In the genomic region with DNA sequence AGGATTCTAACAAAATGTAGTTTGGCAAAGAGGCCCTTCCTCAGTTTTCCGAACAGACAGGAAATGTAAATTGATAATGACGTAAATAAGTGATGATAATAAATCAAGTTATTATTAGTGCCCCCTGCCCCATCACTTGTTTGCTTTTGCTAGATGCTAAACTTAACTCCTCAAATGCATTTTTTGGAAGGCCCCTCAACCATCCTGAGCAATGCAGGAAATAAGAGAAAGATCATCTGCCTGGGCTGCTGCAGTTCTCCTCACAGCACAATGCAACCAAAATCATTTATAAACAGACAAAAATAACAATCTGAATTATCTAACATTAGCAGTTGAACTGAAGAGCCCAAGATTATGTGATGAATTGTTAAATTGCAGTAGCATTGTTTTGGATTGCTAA, we compare ENCODE assay signal across 2 cellular contexts.
TF ChIP-seq lines count a peak whose summit lies in the region.

No MANE protein-coding gene starts in this region.

TF ChIP-seq in A549, 52 proteins besides CTCF, POLR2A, EP300 and RAD21 (continued from another document):
- TF ChIP-seq, protein P1, sequence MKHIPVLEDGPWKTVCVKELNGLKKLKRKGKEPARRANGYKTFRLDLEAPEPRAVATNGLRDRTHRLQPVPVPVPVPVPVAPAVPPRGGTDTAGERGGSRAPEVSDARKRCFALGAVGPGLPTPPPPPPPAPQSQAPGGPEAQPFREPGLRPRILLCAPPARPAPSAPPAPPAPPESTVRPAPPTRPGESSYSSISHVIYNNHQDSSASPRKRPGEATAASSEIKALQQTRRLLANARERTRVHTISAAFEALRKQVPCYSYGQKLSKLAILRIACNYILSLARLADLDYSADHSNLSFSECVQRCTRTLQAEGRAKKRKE (CRISPR knock-in tag; IDR thresholded peaks at IDR 0.05; ENCODE audit: low read depth), result no peak
- no peak for TF ChIP-seq HEYL (CRISPR knock-in tag; IDR thresholded peaks at IDR 0.05)
- TF ChIP-seq, protein P2, sequence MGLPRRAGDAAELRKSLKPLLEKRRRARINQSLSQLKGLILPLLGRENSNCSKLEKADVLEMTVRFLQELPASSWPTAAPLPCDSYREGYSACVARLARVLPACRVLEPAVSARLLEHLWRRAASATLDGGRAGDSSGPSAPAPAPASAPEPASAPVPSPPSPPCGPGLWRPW (IDR thresholded peaks at IDR 0.05), result no peak
- TF ChIP-seq FOSB (CRISPR knock-in tag; IDR thresholded peaks at IDR 0.05), result no peak
- no peak for TF ChIP-seq RCOR1 (IDR thresholded peaks at IDR 0.05; ENCODE audit: low read depth, low read length)
- TF ChIP-seq CHD4 (IDR thresholded peaks at IDR 0.05; ENCODE audit: borderline replicate concordance), result no peak
- no peak for TF ChIP-seq ZFP36 (IDR thresholded peaks at IDR 0.05; ENCODE audit: borderline replicate concordance, partially characterized antibody)
- no peak for TF ChIP-seq MYC (IDR thresholded peaks at IDR 0.05; ENCODE audit: borderline replicate concordance, low read length)

TF ChIP-seq in HepG2, 621 proteins besides CTCF, POLR2A, EP300 and RAD21 (continued from another document):
- TF ChIP-seq SIX1 (CRISPR knock-in tag; IDR thresholded peaks at IDR 0.05; ENCODE audit: borderline replicate concordance), result no peak
- no peak for TF ChIP-seq RXRA (CRISPR knock-in tag; IDR thresholded peaks at IDR 0.05)
- no peak for TF ChIP-seq ZNF224 (CRISPR knock-in tag; IDR thresholded peaks at IDR 0.05)
- no peak for TF ChIP-seq SP5 (CRISPR knock-in tag; IDR thresholded peaks at IDR 0.05; ENCODE audit: borderline replicate concordance, low read depth)
